31 cellular contexts compared by ENCODE assay signal in the genomic region with DNA sequence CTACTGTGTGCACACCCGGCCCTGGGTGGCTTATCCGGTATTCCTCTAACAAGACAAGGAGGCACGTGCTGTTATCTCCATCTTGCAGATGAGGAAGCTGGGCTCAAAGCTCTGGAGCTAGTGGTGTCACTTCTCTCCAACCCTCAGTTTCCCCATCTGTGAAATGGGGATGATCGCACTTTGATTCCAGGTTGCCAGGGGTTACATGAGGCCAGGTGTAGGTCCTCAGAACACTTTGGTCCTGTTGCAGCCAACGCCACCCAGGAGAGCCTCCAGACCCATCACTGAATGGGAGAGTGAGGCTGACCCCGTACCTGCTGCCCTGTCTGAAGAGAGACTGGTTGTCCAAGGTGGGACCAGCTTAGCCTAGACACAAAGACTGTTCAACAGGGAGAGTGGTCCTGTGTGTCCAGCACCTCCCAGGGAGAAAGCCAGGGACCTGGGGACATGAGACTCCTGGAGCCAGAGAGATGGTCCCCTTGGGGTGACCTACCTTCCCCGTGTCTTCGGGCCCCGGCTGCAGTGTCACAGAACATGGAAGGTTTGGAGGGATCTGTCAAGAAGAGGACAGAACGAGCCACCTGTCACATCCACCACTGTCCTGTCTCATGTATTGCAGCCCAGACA. TPM values are rescaled to one million over a fixed set of nuclear protein-coding genes. Genes with fewer than 3 reads are reported as not detected.
DNase-seq lines count a peak whose midpoint lies in the region; ATAC-seq and TF ChIP-seq lines count a peak whose summit lies in the region.
"Had no signal": no experiment of that assay in that cellular context is flagged by ENCODE, and none has a peak within 500 bp of the region (broad histone marks: within the 10 kb centered on the region; RNA-seq: fewer than 3 reads in every experiment).

No MANE protein-coding gene starts in this region.

- no peaks in the 10 kb centered on the region for H3K27me3 ChIP-seq in endodermal cell (ENCODE audit: control insufficient read depth, insufficient read depth, low read length, poor library complexity, severe bottlenecking)
- no peaks in the 10 kb centered on the region for H3K27me3 ChIP-seq in naive thymus-derived CD4-positive, alpha-beta T cell (ENCODE audit: control insufficient read depth in 2 of 2, insufficient read depth in 2 of 2, low read length in 2 of 2)
- no peaks in the 10 kb centered on the region for H3K27me3 ChIP-seq in aorta (ENCODE audit: control insufficient read depth in 1 of 2, insufficient read depth in 2 of 2, low read length in 1 of 2)
- H3K27me3 ChIP-seq: left lung, testis, uterus had no signal

- TF ChIP-seq CTCF in endodermal cell (conservative IDR thresholded peaks at IDR 0.05) = no peak

- POLR2A ChIA-PET in naive thymus-derived CD4-positive, alpha-beta T cell (lab: Charles Lee) = interaction anchor here (2.4 to 8.5 kb wide), 3 partner anchors 61 to 102 kb away, joined by 9 to 119 read pairs (median 84); partner anchors contain the start of gene ARRB1

- peaks cover 14% of the 10 kb centered on the region for H3K4me1 ChIP-seq in endodermal cell (ENCODE audit: control insufficient read depth, insufficient read depth, low read length)
- H3K4me1 ChIP-seq in naive thymus-derived CD4-positive, alpha-beta T cell (ENCODE audit: control insufficient read depth in 2 of 2, insufficient read depth in 2 of 2, low read length in 2 of 2) = peaks cover 14 to 37% of the 10 kb centered on the region in 2 donors
- H3K4me1 ChIP-seq in aorta (ENCODE audit: control insufficient read depth in 1 of 2, insufficient read depth in 2 of 2, low read length in 2 of 2) = no peaks in the 10 kb centered on the region
- H3K4me1 ChIP-seq: testis had no signal

- H3K9me3 ChIP-seq in endodermal cell (ENCODE audit: control insufficient read depth, low read length) = no peaks in the 10 kb centered on the region
- H3K9me3 ChIP-seq in naive thymus-derived CD4-positive, alpha-beta T cell (ENCODE audit: control insufficient read depth in 2 of 3, low read length in 3 of 3) = no peaks in the 10 kb centered on the region
- no peaks in the 10 kb centered on the region for H3K9me3 ChIP-seq in aorta (ENCODE audit: control insufficient read depth, low read length)
- H3K9me3 ChIP-seq: left lung, testis, uterus had no signal

- H3K4me3 Mint-ChIP-seq in endodermal cell = no peak overlapping the region
- H3K4me3 Mint-ChIP-seq in naive thymus-derived CD4-positive, alpha-beta T cell = no peak overlapping the region
- H3K4me3 Mint-ChIP-seq: activated CD4-positive, alpha-beta T cell treated with anti-CD3 and anti-CD28 coated beads, Interleukin-2, amount 10 ng/mL, durations not matched to agents 24 days and 14 days; activated T-cell treated with anti-CD3 and anti-CD28 coated beads, Interleukin-2, amount 50 U/mL, for 4 hours; brain; mesothelial cell of epicardium; naive B cell had no signal

- H3K9me3 Mint-ChIP-seq in endodermal cell = no peaks in the 10 kb centered on the region
- H3K9me3 Mint-ChIP-seq in naive thymus-derived CD4-positive, alpha-beta T cell = no peaks in the 10 kb centered on the region
- H3K9me3 Mint-ChIP-seq in activated naive CD4-positive, alpha-beta T cell treated with anti-CD3 and anti-CD28 coated beads, Interleukin-2, amount 50 U/mL, for 72 hours = no peaks in the 10 kb centered on the region
- H3K9me3 Mint-ChIP-seq: activated CD4-positive, alpha-beta T cell treated with anti-CD3 and anti-CD28 coated beads, Interleukin-2, amount 10 ng/mL, durations not matched to agents 24 days and 14 days; activated T-cell treated with anti-CD3 and anti-CD28 coated beads, Interleukin-2, amount 50 U/mL, for 4 hours; brain; mesothelial cell of epicardium; naive B cell had no signal

- CTCF ChIA-PET in naive thymus-derived CD4-positive, alpha-beta T cell (lab: Charles Lee) = interaction anchor here (0.6 to 14.8 kb wide), 9 partner anchors 11 to 1008 kb away, joined by 3 to 416 read pairs (median 8); no protein-coding TSS in a partner anchor

- H3K27ac ChIP-seq in endodermal cell (ENCODE audit: low read depth, low read length) (no peak overlapping the region), aorta (ENCODE audit: low read depth in 1 of 2, low read length in 2 of 2) (no peak overlapping the region)
- H3K27ac ChIP-seq in naive thymus-derived CD4-positive, alpha-beta T cell (ENCODE audit: low read depth, low read length) = peak overlapping the region; percentile 3
- H3K27ac ChIP-seq: uterus, WERI-Rb-1 had no signal

- peaks cover 66% of the 10 kb centered on the region for H3K36me3 Mint-ChIP-seq in endodermal cell (ENCODE audit: low read depth)
- peaks cover 4 to 20% (median 13%) of the 10 kb centered on the region in 5 donors for H3K36me3 Mint-ChIP-seq in naive thymus-derived CD4-positive, alpha-beta T cell
- no peaks in the 10 kb centered on the region for H3K36me3 Mint-ChIP-seq in activated naive CD4-positive, alpha-beta T cell treated with anti-CD3 and anti-CD28 coated beads, Interleukin-2, amount 50 U/mL, for 72 hours
- H3K36me3 Mint-ChIP-seq: mesothelial cell of epicardium, naive B cell had no signal

- peak overlapping the region; percentile 13 for H3K27ac Mint-ChIP-seq in endodermal cell
- H3K27ac Mint-ChIP-seq in naive thymus-derived CD4-positive, alpha-beta T cell = peak overlapping the region in 6 of 9 donors; percentile 32 to 99 (median 80)
- H3K27ac Mint-ChIP-seq in activated naive CD4-positive, alpha-beta T cell treated with anti-CD3 and anti-CD28 coated beads, Interleukin-2, amount 50 U/mL, for 72 hours = peak overlapping the region in 1 of 2 donors; percentile 32
- H3K27ac Mint-ChIP-seq: activated CD4-positive, alpha-beta T cell treated with anti-CD3 and anti-CD28 coated beads, Interleukin-2, amount 10 ng/mL, durations not matched to agents 24 days and 14 days; brain; mesothelial cell of epicardium; naive B cell had no signal

- no peak overlapping the region for H3K9ac ChIP-seq in endodermal cell (ENCODE audit: extremely low read depth, low read length, poor library complexity, severe bottlenecking)

- no peak overlapping the region for H3K4me3 ChIP-seq in endodermal cell (ENCODE audit: low read length)
- H3K4me3 ChIP-seq in naive thymus-derived CD4-positive, alpha-beta T cell (ENCODE audit: low read length) = no peak overlapping the region
- no peak overlapping the region for H3K4me3 ChIP-seq in aorta (ENCODE audit: low read length in 2 of 2)
- H3K4me3 ChIP-seq: left lung, testis, uterus had no signal

- peaks cover 22% of the 10 kb centered on the region for H3K4me1 Mint-ChIP-seq in endodermal cell
- H3K4me1 Mint-ChIP-seq in naive thymus-derived CD4-positive, alpha-beta T cell = peaks cover 24 to 44% (median 35%) of the 10 kb centered on the region in 7 donors

- intact Hi-C loops in left ventricle myocardium superior (cut with micrococcal nuclease) (loop anchor here (5.0 kb wide), 1 partner anchor 101 kb away; no protein-coding TSS in a partner anchor), Right ventricle myocardium inferior (cut with DNase I) (loop anchor here (5.0 kb wide), 1 partner anchor 251 kb away; no protein-coding TSS in a partner anchor), aorta (cut with DNase I) (loop anchor here (5.0 to 10.0 kb wide), 2 partner anchors 101 to 253 kb away; no protein-coding TSS in a partner anchor)
- intact Hi-C loops in naive thymus-derived CD4-positive, alpha-beta T cell (cut with micrococcal nuclease) = no loop called here

- H3K27me3 Mint-ChIP-seq in endodermal cell (ENCODE audit: insufficient read depth) = no peaks in the 10 kb centered on the region
- H3K27me3 Mint-ChIP-seq in naive thymus-derived CD4-positive, alpha-beta T cell = no peaks in the 10 kb centered on the region
- H3K27me3 Mint-ChIP-seq: activated CD4-positive, alpha-beta T cell treated with anti-CD3 and anti-CD28 coated beads, Interleukin-2, amount 10 ng/mL, durations not matched to agents 24 days and 14 days; brain had no signal

- DNase-seq in left ventricle myocardium superior (peak; percentile 5), Right ventricle myocardium inferior (ENCODE audit: missing footprints) (no peak), endodermal cell (no peak), aorta (peak; percentile 26 to 39), MV-4-11 (lab: John Stamatoyannopoulos, UW) (no peak)
- peak in 1 of 9 donors; percentile 3 for DNase-seq in naive thymus-derived CD4-positive, alpha-beta T cell
- no peak for DNase-seq in activated naive CD4-positive, alpha-beta T cell treated with anti-CD3 and anti-CD28 coated beads, Interleukin-2, amount 50 U/mL, for 72 hours (ENCODE audit: low spot score in 2 of 2)
- DNase-seq: activated CD4-positive, alpha-beta T cell treated with anti-CD3 and anti-CD28 coated beads, Interleukin-2, amount 10 ng/mL, durations not matched to agents 24 days and 14 days; activated T-cell treated with anti-CD3 and anti-CD28 coated beads, Interleukin-2, amount 50 U/mL, for 4 hours; DMS153; effector CD4-positive, alpha-beta T cell; foreskin fibroblast; hippocampal formation; naive B cell; NCI-H1092 treated with DMSO at 0.1 percent for 48 hours; NCI-H187; NCI-H524 treated with DMSO at 0.1 percent for 48 hours; retina; SIG-M5; stimulated activated CD4-positive, alpha-beta T cell treated with anti-CD3 and anti-CD28 coated beads, Interleukin-12 subunit alpha, Interleukin-12 subunit beta, amount 100 ng/mL, for 4 hours; stimulated activated CD4-positive, alpha-beta T cell treated with anti-CD3 and anti-CD28 coated beads, Interleukin-4, amount 100 ng/mL, for 1 hour; T1000; testis; uterus; WERI-Rb-1 had no signal

- H3K36me3 ChIP-seq in endodermal cell (ENCODE audit: control insufficient read depth, insufficient read depth, low read length) (peaks cover 84% of the 10 kb centered on the region), aorta (ENCODE audit: control insufficient read depth in 1 of 2, insufficient read depth in 2 of 2, low read length in 1 of 2) (no peaks in the 10 kb centered on the region)
- peaks cover 0 to 78% (median 3%) of the 10 kb centered on the region in 3 experiments for H3K36me3 ChIP-seq in naive thymus-derived CD4-positive, alpha-beta T cell (ENCODE audit: control insufficient read depth in 2 of 3, insufficient read depth in 3 of 3, low read length in 3 of 3)
- H3K36me3 ChIP-seq: uterus had no signal

- ATAC-seq in left ventricle myocardium superior (no peak), Right ventricle myocardium inferior (no peak), aorta (ENCODE audit: low FRiP score) (no peak), GM18870 (IDR thresholded peaks at IDR 0.05; ENCODE audit: unreplicated experiment) (no peak)
- ATAC-seq in naive thymus-derived CD4-positive, alpha-beta T cell = no peak
- no peak for ATAC-seq in activated naive CD4-positive, alpha-beta T cell treated with anti-CD3 and anti-CD28 coated beads, Interleukin-2, amount 50 U/mL, for 72 hours
- ATAC-seq: activated T-cell treated with anti-CD3 and anti-CD28 coated beads, Interleukin-2, amount 50 U/mL, for 4 hours; HCT116 had no signal

- WGBS in endodermal cell (ENCODE audit: insufficient coverage in 1 of 2, insufficient read length in 1 of 2), 2 experiments = 90 to 97% methylated on average over 6 to 10 of the region's 10 CpGs
- 92 to 94% methylated on average over 10 of the region's 10 CpGs for WGBS in aorta, 2 donors

RNA-seq across cellular contexts. Expression of gene TPBGL, which starts 41.0 kb away (rescaled TPM):
- total RNA-seq in left ventricle myocardium superior (not detected), Right ventricle myocardium inferior (0.16 TPM), endodermal cell (under 1 TPM in 1 of 2 donors, not detected in 1; 0.13 TPM), aorta (under 1 TPM; 0.30 to 0.36 TPM)
- polyA plus RNA-seq in endodermal cell (2013, experiment 1 of 2) = 0.28 TPM
- polyA plus RNA-seq in endodermal cell (2013, experiment 2 of 2) = 0.21 TPM
- total RNA-seq in naive thymus-derived CD4-positive, alpha-beta T cell = under 1 TPM; 0.15 to 0.58 (median 0.27) TPM
- polyA plus RNA-seq in naive thymus-derived CD4-positive, alpha-beta T cell = under 1 TPM in 1 of 2 donors, not detected in 1; 0.40 TPM
- polyA plus RNA-seq in aorta = not detected
- total RNA-seq in activated naive CD4-positive, alpha-beta T cell treated with anti-CD3 and anti-CD28 coated beads, Interleukin-2, amount 50 U/mL, for 72 hours = under 1 TPM; 0.07 to 0.68 TPM
- total RNA-seq: osteocyte had no signal

Comparison
In these comparisons a context has a peak if more than half of its experiments do, and no peak if none do; other contexts are left out.
1. DNase-seq: peak in left ventricle myocardium superior (single experiment) and aorta (2 of 2); none in Right ventricle myocardium inferior (single experiment), endodermal cell (single experiment), MV-4-11 (single experiment) and activated naive CD4-positive, alpha-beta T cell treated with anti-CD3 and anti-CD28 coated beads, Interleukin-2, amount 50 U/mL, for 72 hours (0 of 2).
2. intact Hi-C loops: an anchor here in left ventricle myocardium superior (5.0 kb wide), Right ventricle myocardium inferior (5.0 kb wide) and aorta (5.0 to 10.0 kb wide); none called in naive thymus-derived CD4-positive, alpha-beta T cell.